8 cellular contexts compared by ENCODE assay signal in genomic region chr15:73305331-73306211, GRCh38.
DNase-seq lines count a peak whose midpoint lies in the region; ATAC-seq and TF ChIP-seq lines count a peak whose summit lies in the region.

No MANE protein-coding gene starts in this region.

- H2AFZ ChIP-seq in neural cell (ENCODE audit: low read depth, low read length), result no peak overlapping the region

- peak; percentile 95 for TF ChIP-seq CTCF in neural cell (IDR thresholded peaks at IDR 0.05; ENCODE audit: poor library complexity, severe bottlenecking)

- no peak overlapping the region for H3K4me3 ChIP-seq in neural cell (ENCODE audit: low read length)

- DNase-seq in activated CD8-positive, alpha-beta memory T cell treated with anti-CD3 and anti-CD28 coated beads, Interleukin-2, amount 10 ng/mL, durations not matched to agents 7 days and 5 days, result peak; percentile 46
- no peak for DNase-seq in activated CD8-positive, alpha-beta memory T cell treated with anti-CD3 and anti-CD28 coated beads, Interleukin-2, amount 50 U/mL, for 4 hours
- peak; percentile 83 for DNase-seq in MV-4-11 (lab: John Stamatoyannopoulos, UW)
- DNase-seq in RPMI7951 (ENCODE audit: low read depth), result peak; percentile 75
- peak; percentile 50 for DNase-seq in epithelial cell of prostate (ENCODE audit: low read depth, low spot score)
- no peak for DNase-seq in NCI-H1048 (lab: John Stamatoyannopoulos, UW)
- DNase-seq in KG1 (lab: John Stamatoyannopoulos, UW), result no peak

- H3K9me2 ChIP-seq in neural cell (ENCODE audit: insufficient read depth, low read length), result no peaks in the 10 kb centered on the region

- H3K27me3 Mint-ChIP-seq in activated CD8-positive, alpha-beta memory T cell treated with anti-CD3 and anti-CD28 coated beads, Interleukin-2, amount 10 ng/mL, durations not matched to agents 7 days and 5 days, result no peaks in the 10 kb centered on the region

- no peaks in the 10 kb centered on the region for H3K9me3 ChIP-seq in neural cell (ENCODE audit: low read length)

- ATAC-seq in activated CD8-positive, alpha-beta memory T cell treated with anti-CD3 and anti-CD28 coated beads, Interleukin-2, amount 10 ng/mL, durations not matched to agents 7 days and 5 days, result peak; percentile 67

- H3K4me3 Mint-ChIP-seq in activated CD8-positive, alpha-beta memory T cell treated with anti-CD3 and anti-CD28 coated beads, Interleukin-2, amount 10 ng/mL, durations not matched to agents 7 days and 5 days, result no peak overlapping the region

- no peaks in the 10 kb centered on the region for H3K36me3 ChIP-seq in neural cell (ENCODE audit: insufficient read depth, low read length)

- no peak overlapping the region for H3K9ac ChIP-seq in neural cell (ENCODE audit: low read length)

- no peaks in the 10 kb centered on the region for H3K9me3 Mint-ChIP-seq in activated CD8-positive, alpha-beta memory T cell treated with anti-CD3 and anti-CD28 coated beads, Interleukin-2, amount 10 ng/mL, durations not matched to agents 7 days and 5 days (ENCODE audit: low read depth)

- H3K27me3 ChIP-seq in neural cell (ENCODE audit: insufficient read depth, low read depth, low read length), result no peaks in the 10 kb centered on the region

- no peak overlapping the region for H3K4me2 ChIP-seq in neural cell (ENCODE audit: low read length)

- CTCF ChIA-PET in activated CD8-positive, alpha-beta memory T cell treated with anti-CD3 and anti-CD28 coated beads, Interleukin-2, amount 10 ng/mL, durations not matched to agents 7 days and 5 days (lab: Charles Lee), result interaction anchor here (1.0 to 1.4 kb wide), 4 partner anchors 16 to 395 kb away, joined by 3 to 7 read pairs (median 4); no protein-coding TSS in a partner anchor

- H3K36me3 Mint-ChIP-seq in activated CD8-positive, alpha-beta memory T cell treated with anti-CD3 and anti-CD28 coated beads, Interleukin-2, amount 10 ng/mL, durations not matched to agents 7 days and 5 days, result no peaks in the 10 kb centered on the region

- TF ChIP-seq EP300 in neural cell (conservative IDR thresholded peaks at IDR 0.05; ENCODE audit: poor library complexity, severe bottlenecking), result peak; percentile 20

- peaks cover 18% of the 10 kb centered on the region for H3K4me1 Mint-ChIP-seq in activated CD8-positive, alpha-beta memory T cell treated with anti-CD3 and anti-CD28 coated beads, Interleukin-2, amount 10 ng/mL, durations not matched to agents 7 days and 5 days

- TF ChIP-seq RAD21 in neural cell (conservative IDR thresholded peaks at IDR 0.05), result peak; percentile 94

- no peak overlapping the region for H3K27ac ChIP-seq in epithelial cell of prostate
- H3K27ac ChIP-seq in neural cell (ENCODE audit: low read length), result no peak overlapping the region

- H3F3A ChIP-seq in neural cell (ENCODE audit: insufficient read depth, low read length, poor library complexity, severe bottlenecking), result no peaks in the 10 kb centered on the region

- H3K79me2 ChIP-seq in neural cell (replicated peaks; ENCODE audit: insufficient read depth, low read length), result no peaks in the 10 kb centered on the region

- no peak overlapping the region for H3K27ac Mint-ChIP-seq in activated CD8-positive, alpha-beta memory T cell treated with anti-CD3 and anti-CD28 coated beads, Interleukin-2, amount 10 ng/mL, durations not matched to agents 7 days and 5 days

- no peaks in the 10 kb centered on the region for H4K20me1 ChIP-seq in neural cell (ENCODE audit: insufficient read depth)

TF ChIP-seq in neural cell, 6 proteins besides CTCF, POLR2A, EP300 and RAD21:
- TF ChIP-seq TAF1 (IDR thresholded peaks at IDR 0.05; ENCODE audit: low read depth) (no peak), POLR2AphosphoS5 (IDR thresholded peaks at IDR 0.05) (no peak), SMC3 (conservative IDR thresholded peaks at IDR 0.05; ENCODE audit: poor library complexity) (peak; percentile 90), MXI1 (conservative IDR thresholded peaks at IDR 0.05; ENCODE audit: poor library complexity, severe bottlenecking) (peak; percentile 13)
TF ChIP-seq in neural cell: peak in this region for 2.

Comparison
In these comparisons a context has a peak if more than half of its experiments do, and no peak if none do; other contexts are left out.
1. DNase-seq: peak in activated CD8-positive, alpha-beta memory T cell treated with anti-CD3 and anti-CD28 coated beads, Interleukin-2, amount 10 ng/mL, durations not matched to agents 7 days and 5 days (single experiment), MV-4-11 (single experiment), RPMI7951 (single experiment) and epithelial cell of prostate (single experiment); none in activated CD8-positive, alpha-beta memory T cell treated with anti-CD3 and anti-CD28 coated beads, Interleukin-2, amount 50 U/mL, for 4 hours (single experiment), NCI-H1048 (single experiment) and KG1 (single experiment).